Comparison of ENCODE assay signal across 8 cellular contexts in the genomic region with DNA sequence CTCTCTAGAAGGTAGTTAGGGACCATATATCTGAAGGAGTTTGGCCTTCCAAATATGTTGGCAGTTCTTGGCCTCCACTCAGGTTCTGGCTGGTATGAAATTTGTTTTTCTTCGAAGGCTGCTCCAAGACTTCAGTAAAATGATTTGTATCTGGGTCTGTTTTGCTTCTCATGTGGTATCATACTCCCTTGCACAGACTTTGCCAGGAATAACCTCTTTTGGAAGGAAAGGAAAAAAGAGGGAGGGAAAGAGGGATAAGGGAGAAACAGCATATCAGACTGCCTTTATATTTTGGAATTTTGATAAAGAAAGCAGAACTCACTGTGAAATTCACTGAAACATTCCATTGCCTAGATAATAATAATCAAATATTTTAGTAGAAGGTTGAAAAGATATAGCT.
"Had no signal": no experiment of that assay in that cellular context is flagged by ENCODE, and none has a peak within 500 bp of the region (broad histone marks: within the 10 kb centered on the region; RNA-seq: fewer than 3 reads in every experiment).

No MANE protein-coding gene starts in this region.

- ATAC-seq: HCT116, HepG2 had no signal

- H3K9ac ChIP-seq: GM23248 had no signal

- H2AFZ ChIP-seq: GM23248 had no signal

- H3K4me1 ChIP-seq: HAP-1 had no signal

- H3K27ac ChIP-seq: GM23248, HL-60 had no signal

- H3K9me3 ChIP-seq: HAP-1 had no signal

- H3K4me3 ChIP-seq: GM23248, HAP-1 had no signal

- H3K36me3 ChIP-seq: HAP-1 had no signal

- DNase-seq: GM23248, GOT3, H7, HFFc6 had no signal
